17 cellular contexts compared by ENCODE assay signal in the genomic region with DNA sequence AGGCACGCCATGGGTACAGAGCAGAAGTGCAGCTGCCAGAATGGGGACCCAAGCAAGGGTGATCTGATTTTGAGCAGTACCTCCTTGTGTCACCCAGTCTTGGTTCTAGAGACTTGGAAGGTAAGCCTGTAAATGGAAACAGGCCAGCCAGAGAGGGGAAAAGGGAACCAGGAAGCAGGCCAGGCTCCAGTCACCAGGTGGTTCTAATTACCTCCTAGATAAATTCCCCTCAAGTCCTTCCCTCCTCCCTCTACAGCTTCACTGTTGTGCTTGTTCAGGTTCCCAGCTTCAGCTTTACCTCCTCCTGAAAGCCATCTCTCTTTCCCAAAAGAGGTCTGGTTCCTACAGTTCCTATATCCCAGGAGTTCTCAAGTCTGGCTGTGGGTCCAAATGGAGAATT. TPM values are rescaled to one million over a fixed set of nuclear protein-coding genes. Genes with fewer than 3 reads are reported as not detected.
"Had no signal": no experiment of that assay in that cellular context is flagged by ENCODE, and none has a peak within 500 bp of the region (broad histone marks: within the 10 kb centered on the region; RNA-seq: fewer than 3 reads in every experiment).

No MANE protein-coding gene starts in this region.

- H3K27me3 Mint-ChIP-seq: activated naive CD4-positive, alpha-beta T cell treated with anti-CD3 and anti-CD28 coated beads, Interleukin-2, amount 10 ng/mL, durations not matched to agents 7 days and 5 days had no signal

- ATAC-seq: stimulated activated naive CD8-positive, alpha-beta T cell treated with anti-CD3 and anti-CD28 coated beads, Interleukin-15, amount 100 ng/mL, for 72 hours had no signal

- H3K4me1 Mint-ChIP-seq: activated naive CD4-positive, alpha-beta T cell treated with anti-CD3 and anti-CD28 coated beads, Interleukin-2, amount 10 ng/mL, durations not matched to agents 7 days and 5 days; stimulated activated naive CD8-positive, alpha-beta T cell treated with anti-CD3 and anti-CD28 coated beads, Interleukin-15, amount 100 ng/mL, for 72 hours had no signal

- H3K4me2 ChIP-seq: hepatocyte, neural progenitor cell had no signal

- H3K4me1 ChIP-seq: uterus had no signal

- H3K4me3 Mint-ChIP-seq: activated naive CD4-positive, alpha-beta T cell treated with anti-CD3 and anti-CD28 coated beads, Interleukin-2, amount 10 ng/mL, durations not matched to agents 7 days and 5 days; dendritic cell treated with granulocyte-macrophage colony-stimulating factor and Interleukin-4, amounts not matched to agents 40 ng/mL and 50 ng/mL, for 4 days; neural progenitor cell; stimulated activated naive CD8-positive, alpha-beta T cell treated with anti-CD3 and anti-CD28 coated beads, Interleukin-15, amount 100 ng/mL, for 72 hours; T-helper 2 cell treated with Interferon-gamma antibody and Interleukin-4, amounts not matched to agents 5 μg/mL and 100 μg/mL, for 36 hours had no signal

- H3K9me3 ChIP-seq: ovary, sigmoid colon, tibial artery, uterus had no signal

- H3K9ac ChIP-seq: neural progenitor cell had no signal

- H3K79me2 ChIP-seq: hepatocyte had no signal

- H3K9me3 Mint-ChIP-seq: activated naive CD4-positive, alpha-beta T cell treated with anti-CD3 and anti-CD28 coated beads, Interleukin-2, amount 10 ng/mL, durations not matched to agents 7 days and 5 days; dendritic cell treated with granulocyte-macrophage colony-stimulating factor and Interleukin-4, amounts not matched to agents 40 ng/mL and 50 ng/mL, for 4 days; T-helper 2 cell treated with Interferon-gamma antibody and Interleukin-4, amounts not matched to agents 5 μg/mL and 100 μg/mL, for 36 hours had no signal

- H3K36me3 Mint-ChIP-seq: activated naive CD4-positive, alpha-beta T cell treated with anti-CD3 and anti-CD28 coated beads, Interleukin-2, amount 10 ng/mL, durations not matched to agents 7 days and 5 days had no signal

- H3K4me3 ChIP-seq: hepatocyte, neural progenitor cell, ovary, sigmoid colon, tibial artery, uterus had no signal

- DNase-seq: activated naive CD4-positive, alpha-beta T cell treated with anti-CD3 and anti-CD28 coated beads, Interleukin-2, amount 10 ng/mL, durations not matched to agents 7 days and 5 days; central memory CD4-positive, alpha-beta T cell; kidney; mesendoderm; ovary; sigmoid colon; stimulated activated CD4-positive, alpha-beta T cell treated with anti-CD3 and anti-CD28 coated beads, Interleukin-12 subunit alpha, Interleukin-12 subunit beta, amount 100 ng/mL, for 4 hours; stimulated activated CD4-positive, alpha-beta T cell treated with anti-CD3 and anti-CD28 coated beads, Interleukin-4, amount 100 ng/mL, for 24 hours; stimulated activated naive CD8-positive, alpha-beta T cell treated with anti-CD3 and anti-CD28 coated beads, Interleukin-15, amount 100 ng/mL, for 72 hours; tibial artery; uterus had no signal

- H3K27ac Mint-ChIP-seq: activated naive CD4-positive, alpha-beta T cell treated with anti-CD3 and anti-CD28 coated beads, Interleukin-2, amount 10 ng/mL, durations not matched to agents 7 days and 5 days; activated T-helper 2 cell treated with anti-CD3 and anti-CD28 coated beads, Interferon-gamma antibody, Interleukin-2, Interleukin-4, amounts not matched to agents 10 μg/mL and 5 μg/mL and 100 μg/mL, durations not matched to agents 14 hours and 24 hours and 36 hours; dendritic cell treated with granulocyte-macrophage colony-stimulating factor and Interleukin-4, amounts not matched to agents 40 ng/mL and 50 ng/mL, for 4 days; stimulated activated naive CD8-positive, alpha-beta T cell treated with anti-CD3 and anti-CD28 coated beads, Interleukin-15, amount 100 ng/mL, for 72 hours; T-helper 2 cell treated with Interferon-gamma antibody and Interleukin-4, amounts not matched to agents 5 μg/mL and 100 μg/mL, for 36 hours had no signal

- H3K27me3 ChIP-seq: hepatocyte, neural progenitor cell, ovary, sigmoid colon, tibial artery, uterus had no signal

- H2AFZ ChIP-seq: hepatocyte, neural progenitor cell had no signal

- H3K27ac ChIP-seq: hepatocyte, neural progenitor cell, ovary, sigmoid colon, tibial artery, uterus had no signal

- H3K36me3 ChIP-seq: neural progenitor cell, ovary, sigmoid colon, tibial artery, uterus had no signal

RNA-seq across cellular contexts. Expression of a gene that starts 58.8 kb away (rescaled TPM):
- total RNA-seq: activated T-helper 2 cell treated with anti-CD3 and anti-CD28 coated beads, Interferon-gamma antibody, Interleukin-2, Interleukin-4, amounts not matched to agents 10 μg/mL and 5 μg/mL and 100 μg/mL, durations not matched to agents 14 hours and 24 hours and 36 hours; kidney had no signal
- polyA plus RNA-seq: esophagus, hepatocyte had no signal
